15 cellular contexts compared by ENCODE assay signal in genomic region chr15:85495096-85495495, GRCh38.
DNase-seq lines count a peak whose midpoint lies in the region; ATAC-seq and TF ChIP-seq lines count a peak whose summit lies in the region.
"Had no signal": no experiment of that assay in that cellular context is flagged by ENCODE, and none has a peak within 500 bp of the region (broad histone marks: within the 10 kb centered on the region; RNA-seq: fewer than 3 reads in every experiment).

No MANE protein-coding gene starts in this region.

- intact Hi-C loops in Calu3 (cut with micrococcal nuclease; ENCODE audit: unreplicated experiment) (no loop called here), lower lobe of right lung (cut with DNase I) (no loop called here)

- H3K27ac ChIP-seq in Peyer's patch (peak overlapping the region in 3 of 4 donors; percentile 9 to 83 (median 75)), hepatocyte (peak overlapping the region; percentile 86), rectal smooth muscle tissue (ENCODE audit: low read depth, low read length) (no peak overlapping the region), lower lobe of right lung (no peak overlapping the region)

- DNase-seq in Calu3 (no peak), Peyer's patch (no peak), hepatocyte (ENCODE audit: low spot score) (no peak), hepatic stellate cell (ENCODE audit: low spot score) (no peak), lower lobe of right lung (no peak), T-helper 9 cell (no peak)
- DNase-seq in activated naive CD4-positive, alpha-beta T cell treated with Interleukin-2 at 50 U/mL for 16 hours = no peak
- DNase-seq: activated CD4-positive, alpha-beta T cell treated with anti-CD3 and anti-CD28 coated beads, Interleukin-2, amount 10 ng/mL, durations not matched to agents 7 days and 5 days; activated CD8-positive, alpha-beta memory T cell treated with anti-CD3 and anti-CD28 coated beads, Interleukin-2, amount 50 U/mL, for 48 hours; activated naive CD4-positive, alpha-beta T cell treated with anti-CD3 and anti-CD28 coated beads for 36 hours; anterior cingulate cortex; GF-D8 had no signal

- H3K4me1 Mint-ChIP-seq in Calu3 (ENCODE audit: low read depth, unreplicated experiment) = peaks cover 55% of the 10 kb centered on the region

- TF ChIP-seq CTCF in Calu3 (IDR thresholded peaks at IDR 0.05; ENCODE audit: unreplicated experiment) (no peak), Peyer's patch (IDR thresholded peaks at IDR 0.05) (no peak), hepatocyte (IDR thresholded peaks at IDR 0.05; ENCODE audit: poor library complexity) (no peak), lower lobe of right lung (IDR thresholded peaks at IDR 0.05) (no peak)

- H3K79me2 ChIP-seq in hepatocyte = peaks cover 84% of the 10 kb centered on the region

- CTCF ChIA-PET in Calu3 (lab: Charles Lee) = interaction anchor here (0.7 to 1.0 kb wide), 6 partner anchors 9 to 198 kb away, joined by 3 to 5 read pairs (median 3); no protein-coding TSS in a partner anchor

- no peaks in the 10 kb centered on the region for H3K9me2 ChIP-seq in hepatocyte (replicated peaks; ENCODE audit: insufficient read depth)

- no peaks in the 10 kb centered on the region for H3K36me3 Mint-ChIP-seq in Calu3 (ENCODE audit: insufficient read depth, unreplicated experiment)
- H3K36me3 Mint-ChIP-seq: natural killer cell treated with Interleukin-12 subunit alpha and Interleukin-12 subunit beta and Interleukin-15 and Interleukin-18, amount 100 ng/mL, for 72 hours had no signal

- H3K9me3 ChIP-seq in Peyer's patch = no peaks in the 10 kb centered on the region
- no peaks in the 10 kb centered on the region for H3K9me3 ChIP-seq in hepatocyte (ENCODE audit: low read depth)
- H3K9me3 ChIP-seq in lower lobe of right lung = no peaks in the 10 kb centered on the region

- no peak for ATAC-seq in lower lobe of right lung
- ATAC-seq: natural killer cell treated with Interleukin-12 subunit alpha and Interleukin-12 subunit beta and Interleukin-15 and Interleukin-18, amount 100 ng/mL, for 72 hours had no signal

- H3K27ac Mint-ChIP-seq in Calu3 (ENCODE audit: unreplicated experiment) = peak overlapping the region; percentile 78
- H3K27ac Mint-ChIP-seq: activated CD4-positive, alpha-beta T cell treated with anti-CD3 and anti-CD28 coated beads, Interleukin-2, amount 10 ng/mL, durations not matched to agents 7 days and 5 days; activated naive CD4-positive, alpha-beta T cell treated with anti-CD3 and anti-CD28 coated beads for 36 hours; progenitor cell of endocrine pancreas had no signal

- H3K4me3 ChIP-seq in Peyer's patch (no peak overlapping the region), hepatocyte (no peak overlapping the region), rectal smooth muscle tissue (ENCODE audit: low read length) (no peak overlapping the region), lower lobe of right lung (no peak overlapping the region)

- TF ChIP-seq POLR2A in Peyer's patch (IDR thresholded peaks at IDR 0.05) = no peak

- no peaks in the 10 kb centered on the region for H3K27me3 ChIP-seq in Peyer's patch
- no peaks in the 10 kb centered on the region for H3K27me3 ChIP-seq in hepatocyte
- no peaks in the 10 kb centered on the region for H3K27me3 ChIP-seq in rectal smooth muscle tissue (ENCODE audit: control insufficient read depth, insufficient read depth, low read length)
- H3K27me3 ChIP-seq in lower lobe of right lung (ENCODE audit: low read depth) = no peaks in the 10 kb centered on the region

- H3K36me3 ChIP-seq in Peyer's patch = no peaks in the 10 kb centered on the region
- no peaks in the 10 kb centered on the region for H3K36me3 ChIP-seq in hepatocyte (replicated peaks; ENCODE audit: insufficient read depth, low read depth)
- no peaks in the 10 kb centered on the region for H3K36me3 ChIP-seq in rectal smooth muscle tissue (ENCODE audit: control insufficient read depth, insufficient read depth, low read length)
- no peaks in the 10 kb centered on the region for H3K36me3 ChIP-seq in lower lobe of right lung

- H3K27me3 Mint-ChIP-seq in Calu3 (ENCODE audit: unreplicated experiment) = no peaks in the 10 kb centered on the region
- H3K27me3 Mint-ChIP-seq: activated CD4-positive, alpha-beta T cell treated with anti-CD3 and anti-CD28 coated beads, Interleukin-2, amount 10 ng/mL, durations not matched to agents 7 days and 5 days; natural killer cell treated with Interleukin-12 subunit alpha and Interleukin-12 subunit beta and Interleukin-15 and Interleukin-18, amount 100 ng/mL, for 72 hours; progenitor cell of endocrine pancreas had no signal

- H3K4me2 ChIP-seq in hepatocyte = no peak overlapping the region

- H4K20me1 ChIP-seq in hepatocyte (ENCODE audit: insufficient read depth, poor library complexity, severe bottlenecking) = peaks cover 16% of the 10 kb centered on the region

- no peak overlapping the region for H3K4me3 Mint-ChIP-seq in Calu3 (ENCODE audit: low read depth, unreplicated experiment)
- H3K4me3 Mint-ChIP-seq: activated CD4-positive, alpha-beta T cell treated with anti-CD3 and anti-CD28 coated beads, Interleukin-2, amount 10 ng/mL, durations not matched to agents 7 days and 5 days; activated naive CD4-positive, alpha-beta T cell treated with anti-CD3 and anti-CD28 coated beads for 36 hours; natural killer cell treated with Interleukin-12 subunit alpha and Interleukin-12 subunit beta and Interleukin-15 and Interleukin-18, amount 100 ng/mL, for 72 hours had no signal

- WGBS in hepatocyte (ENCODE audit: low lambda C conversion rate, missing lambda C conversion rate) = 86% methylated on average over 3 of the region's 3 CpGs

- no peak overlapping the region for H2AFZ ChIP-seq in hepatocyte

- H3K4me1 ChIP-seq in Peyer's patch = peaks cover 0 to 36% (median 4%) of the 10 kb centered on the region in 4 donors
- H3K4me1 ChIP-seq in hepatocyte (ENCODE audit: insufficient read depth) = peaks cover 51% of the 10 kb centered on the region
- H3K4me1 ChIP-seq in rectal smooth muscle tissue (ENCODE audit: control insufficient read depth, insufficient read depth, low read length) = peaks cover 13% of the 10 kb centered on the region
- H3K4me1 ChIP-seq in lower lobe of right lung = peaks cover 74% of the 10 kb centered on the region

- BruUV-seq in Calu3 (replicated peaks; lab: Mats Ljungman, UMichigan) = TSS peak; percentile 27

- H3K9me3 Mint-ChIP-seq in Calu3 (ENCODE audit: low read depth, unreplicated experiment) = no peaks in the 10 kb centered on the region
- H3K9me3 Mint-ChIP-seq: activated CD4-positive, alpha-beta T cell treated with anti-CD3 and anti-CD28 coated beads, Interleukin-2, amount 10 ng/mL, durations not matched to agents 7 days and 5 days; activated naive CD4-positive, alpha-beta T cell treated with anti-CD3 and anti-CD28 coated beads for 36 hours; natural killer cell treated with Interleukin-12 subunit alpha and Interleukin-12 subunit beta and Interleukin-15 and Interleukin-18, amount 100 ng/mL, for 72 hours had no signal

- H3K9ac ChIP-seq in rectal smooth muscle tissue (ENCODE audit: low read length) = peak overlapping the region; percentile 38

Comparison
In these comparisons a context has a peak if more than half of its experiments do, and no peak if none do; other contexts are left out.
1. H3K27ac ChIP-seq: peak in Peyer's patch (3 of 4) and hepatocyte (single experiment); none in rectal smooth muscle tissue (single experiment) and lower lobe of right lung (single experiment).